In the genomic region with DNA sequence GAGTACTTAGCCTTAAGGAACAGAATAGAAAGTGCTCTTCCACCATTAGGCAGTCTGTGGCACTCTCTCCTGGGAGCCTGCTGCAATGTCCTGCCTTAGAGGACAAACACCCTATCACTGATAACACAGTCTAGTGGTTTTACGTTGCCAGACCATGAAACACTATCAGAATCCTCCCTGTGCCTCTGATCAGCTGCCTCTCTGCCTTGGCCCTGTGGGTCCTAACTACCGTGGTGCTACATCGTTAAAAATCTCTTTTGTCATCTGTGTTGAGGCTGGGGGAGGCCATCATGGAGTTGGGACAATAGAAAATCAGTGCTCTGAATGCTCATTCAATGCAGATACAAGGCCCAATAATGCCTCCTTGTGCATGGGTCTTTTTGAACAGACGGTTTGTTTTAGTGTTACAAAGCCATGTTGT, we compare ENCODE assay signal across 12 cellular contexts. TPM values are rescaled to one million over a fixed set of nuclear protein-coding genes. Genes with fewer than 3 reads are reported as not detected.
A peak's percentile ranks its signal among the peaks of the same experiment; 100 is the strongest.
DNase-seq lines count a peak whose midpoint lies in the region; FAIRE-seq and TF ChIP-seq lines count a peak whose summit lies in the region.
"Had no signal": no experiment of that assay in that cellular context is flagged by ENCODE, and none has a peak within 500 bp of the region (broad histone marks: within the 10 kb centered on the region; RNA-seq: fewer than 3 reads in every experiment).

No MANE protein-coding gene starts in this region.

- H3K79me2 ChIP-seq in Karpas-422 (ENCODE audit: low read length) (no peaks in the 10 kb centered on the region), smooth muscle cell (ENCODE audit: low read depth) (no peaks in the 10 kb centered on the region)

- H3K36me3 ChIP-seq in Karpas-422 (ENCODE audit: insufficient read depth, low read length) (no peaks in the 10 kb centered on the region), smooth muscle cell (ENCODE audit: low read depth) (no peaks in the 10 kb centered on the region), Caco-2 (ENCODE audit: control insufficient read depth, insufficient read depth, low read length) (no peaks in the 10 kb centered on the region)

- H3K4me1 ChIP-seq in Karpas-422 (ENCODE audit: low read length) (peaks cover 29% of the 10 kb centered on the region), smooth muscle cell (ENCODE audit: low read depth) (no peaks in the 10 kb centered on the region), Caco-2 (no peaks in the 10 kb centered on the region)

- H3K9me3 ChIP-seq in Karpas-422 (ENCODE audit: low read length) (no peaks in the 10 kb centered on the region), smooth muscle cell (replicated peaks; ENCODE audit: low read depth) (no peaks in the 10 kb centered on the region), Caco-2 (no peaks in the 10 kb centered on the region)

- no peak for FAIRE-seq in HTR-8/SVneo (lab: Jason Lieb, UNC)
- FAIRE-seq: endothelial cell of umbilical vein had no signal

- no peaks in the 10 kb centered on the region for H3K9me2 ChIP-seq in Karpas-422 (replicated peaks; ENCODE audit: insufficient read depth, low read length)

- no peaks in the 10 kb centered on the region for H3K36me3 Mint-ChIP-seq in Caco-2 (ENCODE audit: insufficient read depth, unreplicated experiment)
- H3K36me3 Mint-ChIP-seq: activated CD4-positive, alpha-beta memory T cell treated with anti-CD3 and anti-CD28 coated beads for 36 hours had no signal

- no peaks in the 10 kb centered on the region for H3K9me3 Mint-ChIP-seq in Caco-2 (ENCODE audit: unreplicated experiment)
- H3K9me3 Mint-ChIP-seq: activated CD4-positive, alpha-beta memory T cell treated with anti-CD3 and anti-CD28 coated beads for 36 hours had no signal

- no TSS peak for BruUV-seq in Caco-2 (replicated peaks; lab: Mats Ljungman, UMichigan)

- no peaks in the 10 kb centered on the region for H3F3A ChIP-seq in smooth muscle cell (ENCODE audit: low read depth)

- H3K4me2 ChIP-seq in Karpas-422 (ENCODE audit: low read depth, low read length, poor library complexity, severe bottlenecking), result no peak overlapping the region
- H3K4me2 ChIP-seq in smooth muscle cell, result peak overlapping the region; percentile 28

- DNase-seq in Karpas-422 (no peak), caudate nucleus (lab: John Stamatoyannopoulos, UW) (peak in 49 of 61 donors; percentile 7 to 93 (median 55)), hippocampal formation (lab: John Stamatoyannopoulos, UW) (peak; percentile 69 to 97), smooth muscle cell (lab: John Stamatoyannopoulos, UW; ENCODE audit: unreplicated experiment) (no peak), activated gamma-delta T cell (lab: John Stamatoyannopoulos, UW) (no peak), Caco-2 (no peak), HTR-8/SVneo (ENCODE audit: insufficient read length, low spot score) (no peak)
- no peak for DNase-seq in activated CD4-positive, alpha-beta T cell treated with anti-CD3 and anti-CD28 coated beads for 4 hours
- DNase-seq: activated CD4-positive, alpha-beta memory T cell treated with anti-CD3 and anti-CD28 coated beads for 36 hours; COR-L47 had no signal

- H3K4me3 ChIP-seq in Karpas-422 (ENCODE audit: low read length) (no peak overlapping the region), smooth muscle cell (no peak overlapping the region), Caco-2 (ENCODE audit: low read depth, low read length) (no peak overlapping the region)
- H3K4me3 ChIP-seq: skin epidermis had no signal

- intact Hi-C loops in Caco-2 (cut with micrococcal nuclease; ENCODE audit: unreplicated experiment), result no loop called here

- CTCF ChIA-PET in Caco-2 (lab: Charles Lee), result no interaction called here

- H4K20me1 ChIP-seq in Karpas-422 (ENCODE audit: insufficient read depth, low read depth, low read length), result no peaks in the 10 kb centered on the region
- H4K20me1 ChIP-seq in smooth muscle cell (ENCODE audit: low read depth), result no peaks in the 10 kb centered on the region

- H3K27me3 ChIP-seq in Karpas-422 (ENCODE audit: low read length) (no peaks in the 10 kb centered on the region), smooth muscle cell (ENCODE audit: low read depth) (no peaks in the 10 kb centered on the region), Caco-2 (replicated peaks; ENCODE audit: control insufficient read depth, insufficient read depth, low read length) (no peaks in the 10 kb centered on the region)

- POLR2A ChIA-PET in Caco-2 (lab: Charles Lee), result no interaction called here

- H3K27me3 Mint-ChIP-seq in Caco-2 (ENCODE audit: insufficient read depth, unreplicated experiment), result no peaks in the 10 kb centered on the region

- H3K27ac ChIP-seq in Karpas-422 (ENCODE audit: low read length) (no peak overlapping the region), caudate nucleus (ENCODE audit: low read depth, low read length) (peak overlapping the region; percentile 94), smooth muscle cell (ENCODE audit: low read depth) (no peak overlapping the region)

- WGBS in smooth muscle cell (ENCODE audit: low lambda C conversion rate), result 24% methylated on average over 4 of the region's 4 CpGs

- H3K4me1 Mint-ChIP-seq in Caco-2 (ENCODE audit: low read depth, unreplicated experiment), result no peaks in the 10 kb centered on the region

- H3K9ac ChIP-seq in Karpas-422 (ENCODE audit: low read length) (no peak overlapping the region), smooth muscle cell (ENCODE audit: low read depth) (no peak overlapping the region)

- 0 out of 2 replicates have a peak overlapping the region, but pooled peaks have one; percentile 30 for H2AFZ ChIP-seq in Karpas-422 (ENCODE audit: low read length)
- H2AFZ ChIP-seq in smooth muscle cell (ENCODE audit: low read depth), result peak overlapping the region; percentile 28

- H3K27ac Mint-ChIP-seq in Caco-2 (ENCODE audit: unreplicated experiment), result no peak overlapping the region
- H3K27ac Mint-ChIP-seq: activated CD4-positive, alpha-beta memory T cell treated with anti-CD3 and anti-CD28 coated beads for 36 hours had no signal

- no peak overlapping the region for H3K4me3 Mint-ChIP-seq in Caco-2 (ENCODE audit: unreplicated experiment)
- H3K4me3 Mint-ChIP-seq: activated CD4-positive, alpha-beta memory T cell treated with anti-CD3 and anti-CD28 coated beads for 36 hours had no signal

- TF ChIP-seq CTCF in smooth muscle cell (IDR thresholded peaks at IDR 0.05; ENCODE audit: borderline replicate concordance, insufficient read depth, poor library complexity, severe bottlenecking) (peak; percentile 25), Caco-2 (IDR thresholded peaks at IDR 0.05; ENCODE audit: insufficient read depth in 1 of 2, low read depth in 1 of 2, low read length in 1 of 2, severe bottlenecking in 1 of 2, unreplicated experiment in 1 of 2) (peak in 1 of 2 experiments; percentile 0)

RNA-seq across cellular contexts. Expression of a gene that starts 11.9 kb away (rescaled TPM):
- total RNA-seq in Karpas-422 (2014; rRNA removed; shearing (Covaris generic); ENCODE audit: low replicate concordance), result not detected in 2 replicates
- total RNA-seq in smooth muscle cell, result 15.0 and 17.3 TPM in 2 replicates
- polyA plus RNA-seq in smooth muscle cell, result 23.1 and 24.5 TPM in 2 replicates
- 1.5 and 2.0 TPM in 2 replicates for total RNA-seq in Caco-2 (2022)
- total RNA-seq: activated CD4-positive, alpha-beta memory T cell treated with anti-CD3 and anti-CD28 coated beads for 36 hours had no signal

Comparison
In these comparisons a context has a peak if more than half of its experiments do, and no peak if none do; other contexts are left out.
1. DNase-seq: peak in caudate nucleus (49 of 61) and hippocampal formation (2 of 2); none in Karpas-422 (single experiment), smooth muscle cell (single experiment), activated gamma-delta T cell (single experiment), activated CD4-positive, alpha-beta T cell treated with anti-CD3 and anti-CD28 coated beads for 4 hours (0 of 2), Caco-2 (0 of 2) and HTR-8/SVneo (single experiment).